12 cellular contexts compared by ENCODE assay signal in genomic region chr2:218002103-218002502, GRCh38. TPM values are rescaled to one million over a fixed set of nuclear protein-coding genes. Genes with fewer than 3 reads are reported as not detected.
DNase-seq lines count a peak whose midpoint lies in the region; ATAC-seq and TF ChIP-seq lines count a peak whose summit lies in the region.
"Had no signal": no experiment of that assay in that cellular context is flagged by ENCODE, and none has a peak within 500 bp of the region (broad histone marks: within the 10 kb centered on the region; RNA-seq: fewer than 3 reads in every experiment).

No MANE protein-coding gene starts in this region.

- H3K4me3 ChIP-seq in ACC112 (ENCODE audit: low read depth, low read length) (peak overlapping the region; percentile 78), WI38 (ENCODE audit: low read depth, low read length) (peak overlapping the region; percentile 59), foreskin fibroblast (ENCODE audit: low read depth in 1 of 2, low read length in 2 of 2) (peak overlapping the region; percentile 81 to 85), sigmoid colon (peak overlapping the region; percentile 30 to 46 (median 36))
- H3K4me3 ChIP-seq: cardiac muscle cell, right lobe of liver had no signal

- no peak for TF ChIP-seq EP300 in sigmoid colon (IDR thresholded peaks at IDR 0.05)

- H3K27ac Mint-ChIP-seq in stimulated activated memory B cell treated with anti-CD40 and anti-IgM and Interleukin-4, amounts not matched to agents 10 μg/mL and 1 μg/mL and 100 μg/mL, for 72 hours: no peak overlapping the region
- H3K27ac Mint-ChIP-seq: T-cell had no signal

- no peaks in the 10 kb centered on the region for H3K36me3 Mint-ChIP-seq in stimulated activated memory B cell treated with anti-CD40 and anti-IgM and Interleukin-4, amounts not matched to agents 10 μg/mL and 1 μg/mL and 100 μg/mL, for 72 hours
- H3K36me3 Mint-ChIP-seq: T-cell had no signal

- TF ChIP-seq CTCF in WI38 (IDR thresholded peaks at IDR 0.05; ENCODE audit: low read depth, low read length) (no peak), foreskin fibroblast (IDR thresholded peaks at IDR 0.05; ENCODE audit: low read depth, low read length) (no peak), sigmoid colon (IDR thresholded peaks at IDR 0.05) (no peak)

- H3K27me3 ChIP-seq in ACC112 (ENCODE audit: insufficient read depth, low read length): no peaks in the 10 kb centered on the region
- no peaks in the 10 kb centered on the region for H3K27me3 ChIP-seq in sigmoid colon
- H3K27me3 ChIP-seq: cardiac muscle cell, right lobe of liver had no signal

- H3K9me3 Mint-ChIP-seq in stimulated activated memory B cell treated with anti-CD40 and anti-IgM and Interleukin-4, amounts not matched to agents 10 μg/mL and 1 μg/mL and 100 μg/mL, for 72 hours: no peaks in the 10 kb centered on the region
- H3K9me3 Mint-ChIP-seq: activated T-cell treated with anti-CD3 and anti-CD28 coated beads, Interleukin-2, amount 50 U/mL, for 4 hours; T-cell had no signal

- no peak for ATAC-seq in stimulated activated memory B cell treated with anti-CD40 and anti-IgM and Interleukin-4, amounts not matched to agents 10 μg/mL and 1 μg/mL and 100 μg/mL, for 72 hours
- no peak for ATAC-seq in GM19351 (IDR thresholded peaks at IDR 0.05; ENCODE audit: unreplicated experiment)
- ATAC-seq: activated T-cell treated with anti-CD3 and anti-CD28 coated beads, Interleukin-2, amount 50 U/mL, for 4 hours; right lobe of liver; T-cell had no signal

- DNase-seq in foreskin fibroblast (peak in 1 of 2 donors; percentile 56), sigmoid colon (no peak), NCI-H82 (lab: John Stamatoyannopoulos, UW) (no peak), HuH-7.5 (ENCODE audit: low spot score) (no peak)
- DNase-seq: activated T-cell treated with anti-CD3 and anti-CD28 coated beads, Interleukin-2, amount 50 U/mL, for 4 hours; right lobe of liver; T-cell had no signal

- TF ChIP-seq POLR2A in sigmoid colon (IDR thresholded peaks at IDR 0.05): no peak

- H3K4me1 ChIP-seq in ACC112 (ENCODE audit: control insufficient read depth, insufficient read depth, low read length, unreplicated experiment) (peaks cover 73% of the 10 kb centered on the region), sigmoid colon (peaks cover 0 to 22% (median 20%) of the 10 kb centered on the region in 4 donors)
- H3K4me1 ChIP-seq: right lobe of liver had no signal

- intact Hi-C loops in sigmoid colon (cut with DNase I): no loop called here

- H3K4me3 Mint-ChIP-seq in stimulated activated memory B cell treated with anti-CD40 and anti-IgM and Interleukin-4, amounts not matched to agents 10 μg/mL and 1 μg/mL and 100 μg/mL, for 72 hours: no peak overlapping the region
- H3K4me3 Mint-ChIP-seq: activated T-cell treated with anti-CD3 and anti-CD28 coated beads, Interleukin-2, amount 50 U/mL, for 4 hours; T-cell had no signal

- no peak overlapping the region for H2AFZ ChIP-seq in ACC112 (ENCODE audit: low read length, unreplicated experiment)

- H3K79me2 ChIP-seq in ACC112 (ENCODE audit: control insufficient read depth, insufficient read depth, low read length, unreplicated experiment): peaks cover 60% of the 10 kb centered on the region

- H3K36me3 ChIP-seq in ACC112 (ENCODE audit: insufficient read depth, low read length) (no peaks in the 10 kb centered on the region), sigmoid colon (no peaks in the 10 kb centered on the region)
- H3K36me3 ChIP-seq: cardiac muscle cell, right lobe of liver had no signal

- no peaks in the 10 kb centered on the region for H3K9me3 ChIP-seq in sigmoid colon
- H3K9me3 ChIP-seq: right lobe of liver had no signal

- WGBS in sigmoid colon, 2 donors: 64 to 71% methylated on average over 3 of the region's 3 CpGs

- peaks cover 64% of the 10 kb centered on the region for H3K27me3 Mint-ChIP-seq in stimulated activated memory B cell treated with anti-CD40 and anti-IgM and Interleukin-4, amounts not matched to agents 10 μg/mL and 1 μg/mL and 100 μg/mL, for 72 hours

- H3K27ac ChIP-seq in ACC112 (ENCODE audit: low read depth, low read length): peak overlapping the region; percentile 30
- peak overlapping the region; percentile 69 to 73 (median 71) for H3K27ac ChIP-seq in sigmoid colon
- H3K27ac ChIP-seq: cardiac muscle cell, right lobe of liver had no signal

- H3K4me1 Mint-ChIP-seq in stimulated activated memory B cell treated with anti-CD40 and anti-IgM and Interleukin-4, amounts not matched to agents 10 μg/mL and 1 μg/mL and 100 μg/mL, for 72 hours: peaks cover 10% of the 10 kb centered on the region

RNA-seq across cellular contexts. Expression of gene TNS1, which starts 0.7 kb away (rescaled TPM):
- 1,000 to 10,000 TPM in 2 of 4 donors, 100 to 1,000 TPM in 2; 444 to 1,607 (median 968) TPM for total RNA-seq in sigmoid colon
- polyA plus RNA-seq in sigmoid colon: 10 to 100 TPM in 2 of 3 donors, 1 to 10 TPM in 1; 3.7 to 57.2 (median 13.8) TPM
